In genomic region chr18:5527603-5528002, GRCh38 we compare ENCODE assay signal across 9 cellular contexts. TPM values are rescaled to one million over a fixed set of nuclear protein-coding genes. Genes with fewer than 3 reads are reported as not detected.
A peak's percentile ranks its signal among the peaks of the same experiment; 100 is the strongest.
DNase-seq lines count a peak whose midpoint lies in the region; ATAC-seq, FAIRE-seq and TF ChIP-seq lines count a peak whose summit lies in the region.
"Had no signal": no experiment of that assay in that cellular context is flagged by ENCODE, and none has a peak within 500 bp of the region (broad histone marks: within the 10 kb centered on the region; RNA-seq: fewer than 3 reads in every experiment).

No MANE protein-coding gene starts in this region.

- no peak overlapping the region for H3K4me3 ChIP-seq in trophoblast cell (ENCODE audit: low read depth, low read length)

- H3K36me3 ChIP-seq in trophoblast cell (ENCODE audit: control insufficient read depth in 1 of 2, insufficient read depth in 2 of 2, low read length in 2 of 2): peaks cover 3 to 7% of the 10 kb centered on the region in 2 experiments

- no peak overlapping the region for H3K4ac ChIP-seq in trophoblast cell (ENCODE audit: low read depth, low read length)

- TF ChIP-seq CTCF in D721Med (IDR thresholded peaks at IDR 0.05; ENCODE audit: insufficient read depth, missing control alignments): no peak

- H3K27ac ChIP-seq in trophoblast cell (ENCODE audit: low read depth, low read length): no peak overlapping the region

- no peak overlapping the region for H2BK120ac ChIP-seq in trophoblast cell (ENCODE audit: insufficient read depth, low read length, poor library complexity)

- no peak overlapping the region for H3K4me2 ChIP-seq in trophoblast cell (ENCODE audit: low read length)

- H2BK5ac ChIP-seq in trophoblast cell (ENCODE audit: low read depth, low read length, poor library complexity): no peak overlapping the region

- H3K9me3 ChIP-seq in trophoblast cell (ENCODE audit: insufficient read depth, low read depth, low read length): no peaks in the 10 kb centered on the region

- no peak overlapping the region for H3K14ac ChIP-seq in trophoblast cell (ENCODE audit: low read length)

- H3K79me2 ChIP-seq in trophoblast cell (ENCODE audit: control insufficient read depth, insufficient read depth, low read length, poor library complexity): peaks cover 5% of the 10 kb centered on the region

- H3K9ac ChIP-seq in trophoblast cell (ENCODE audit: low read length): no peak overlapping the region

- FAIRE-seq in D721Med (lab: Jason Lieb, UNC): peak; percentile 74
- FAIRE-seq: GM18507 had no signal

- H3K79me1 ChIP-seq in trophoblast cell (ENCODE audit: low read length): peaks cover 2% of the 10 kb centered on the region

- no peak for ATAC-seq in HG02763 (IDR thresholded peaks at IDR 0.05; ENCODE audit: unreplicated experiment)
- no peak for ATAC-seq in GM21529 (IDR thresholded peaks at IDR 0.05; ENCODE audit: unreplicated experiment)

- H2BK12ac ChIP-seq in trophoblast cell (ENCODE audit: low read length): no peak overlapping the region

- peaks cover 3 to 17% of the 10 kb centered on the region in 2 experiments for H3K4me1 ChIP-seq in trophoblast cell (ENCODE audit: control insufficient read depth in 1 of 2, insufficient read depth in 2 of 2, low read length in 2 of 2)

- no peak overlapping the region for H4K8ac ChIP-seq in trophoblast cell (ENCODE audit: low read depth, low read length)

- H3K27me3 ChIP-seq in trophoblast cell (ENCODE audit: insufficient read depth, low read length): no peaks in the 10 kb centered on the region

- no peak overlapping the region for H2AK5ac ChIP-seq in trophoblast cell (ENCODE audit: low read length)

- H4K12ac ChIP-seq in trophoblast cell (ENCODE audit: low read depth, low read length): no peak overlapping the region

- no peak for DNase-seq in D721Med (ENCODE audit: insufficient read length, low spot score)
- DNase-seq in SKM-1 (lab: John Stamatoyannopoulos, UW; ENCODE audit: unreplicated experiment): peak; percentile 51
- peak; percentile 49 for DNase-seq in foreskin melanocyte
- peak; percentile 56 to 83 for DNase-seq in trophoblast cell
- DNase-seq in activated gamma-delta T cell treated with Interleukin-2 at 50 U/mL for 16 hours: no peak
- no peak for DNase-seq in NCI-H128 (lab: John Stamatoyannopoulos, UW; ENCODE audit: unreplicated experiment)

- no CpG with 5 or more reads among the region's 6 CpGs for WGBS in trophoblast cell (ENCODE audit: extremely low coverage, insufficient coverage, insufficient read length)

- H4K91ac ChIP-seq in trophoblast cell (ENCODE audit: low read depth, low read length): no peak overlapping the region

- no peak overlapping the region for H3K18ac ChIP-seq in trophoblast cell (ENCODE audit: low read length)

- H2AFZ ChIP-seq in trophoblast cell (ENCODE audit: insufficient read depth, low read length, poor library complexity): no peak overlapping the region

- no peak overlapping the region for H3K23ac ChIP-seq in trophoblast cell (ENCODE audit: low read length)

RNA-seq across cellular contexts. Expression of gene EPB41L3, which starts 16.2 kb away (rescaled TPM):
- 312 and 318 TPM in 2 replicates for polyA plus RNA-seq in trophoblast cell (2013)

Comparison
In these comparisons a context has a peak if more than half of its experiments do, and no peak if none do; other contexts are left out.
1. DNase-seq: peak in SKM-1 (single experiment), foreskin melanocyte (single experiment) and trophoblast cell (2 of 2); none in D721Med (single experiment), activated gamma-delta T cell treated with Interleukin-2 at 50 U/mL for 16 hours (single experiment) and NCI-H128 (single experiment).